In the genomic region with DNA sequence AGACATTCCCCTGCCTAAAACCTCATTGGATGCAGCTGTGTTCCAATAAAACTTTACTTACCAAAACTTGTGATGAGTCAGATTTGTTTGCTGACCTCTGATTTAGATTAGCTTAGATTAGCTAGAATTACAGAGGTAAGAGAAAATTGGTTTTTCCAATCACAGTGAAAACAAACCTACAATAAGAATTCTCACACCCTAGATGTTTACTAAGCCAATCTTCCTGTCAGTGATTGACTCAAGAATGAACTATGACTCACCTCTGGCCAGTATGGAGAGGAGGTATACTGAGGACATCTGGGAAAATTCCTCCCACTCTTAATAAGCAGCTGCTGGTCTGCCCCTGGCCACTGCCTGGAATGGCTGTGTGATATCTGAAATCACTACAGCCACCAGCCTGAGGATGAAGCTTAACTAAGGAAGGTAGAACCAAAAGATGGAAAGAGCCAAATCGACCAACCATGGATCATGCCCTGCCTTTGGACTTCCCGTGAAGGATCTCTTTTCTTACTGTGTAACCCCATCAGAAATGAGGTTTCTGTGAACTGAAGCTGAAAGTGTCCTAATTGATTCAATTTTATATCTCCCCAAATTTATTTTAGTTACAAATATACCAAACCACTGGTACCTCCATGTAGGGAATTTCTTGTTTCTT, we compare ENCODE assay signal across 15 cellular contexts. TPM values are rescaled to one million over a fixed set of nuclear protein-coding genes. Genes with fewer than 3 reads are reported as not detected.
DNase-seq lines count a peak whose midpoint lies in the region; ATAC-seq and TF ChIP-seq lines count a peak whose summit lies in the region.
"Had no signal": no experiment of that assay in that cellular context is flagged by ENCODE, and none has a peak within 500 bp of the region (broad histone marks: within the 10 kb centered on the region; RNA-seq: fewer than 3 reads in every experiment).

No MANE protein-coding gene starts in this region.

- peaks cover 6% of the 10 kb centered on the region for H3K27me3 ChIP-seq in osteoblast (ENCODE audit: insufficient read depth, low read length)

- no peak for ATAC-seq in GM21447 (IDR thresholded peaks at IDR 0.05; ENCODE audit: unreplicated experiment)
- ATAC-seq in GM18517 (IDR thresholded peaks at IDR 0.05; ENCODE audit: unreplicated experiment), result no peak
- no peak for ATAC-seq in HG03521 (IDR thresholded peaks at IDR 0.05; ENCODE audit: unreplicated experiment)
- ATAC-seq: left ventricle myocardium superior; stimulated activated naive B cell treated with anti-CD40 and anti-IgM and Interleukin-4, amounts not matched to agents 10 μg/mL and 1 μg/mL and 100 μg/mL, for 72 hours; T-cell had no signal

- H3K36me3 ChIP-seq in osteoblast (ENCODE audit: insufficient read depth, low read length), result no peaks in the 10 kb centered on the region

- H3K27ac ChIP-seq in osteoblast (ENCODE audit: low read depth, low read length), result no peak overlapping the region
- H3K27ac ChIP-seq: parathyroid adenoma had no signal

- no peaks in the 10 kb centered on the region for H4K20me1 ChIP-seq in osteoblast (ENCODE audit: insufficient read depth, low read length)

- no peaks in the 10 kb centered on the region for H3K79me2 ChIP-seq in osteoblast (ENCODE audit: insufficient read depth, low read length)
- H3K79me2 ChIP-seq: parathyroid adenoma had no signal

- H3K4me1 ChIP-seq in osteoblast (ENCODE audit: insufficient read depth, low read length), result peaks cover 7% of the 10 kb centered on the region

- peak overlapping the region; percentile 16 for H3K4me2 ChIP-seq in osteoblast (ENCODE audit: insufficient read depth, low read length)

- peak; percentile 85 for DNase-seq in ELR (ENCODE audit: low read depth)
- peak; percentile 85 for DNase-seq in NCI-H226
- DNase-seq in epithelial cell of esophagus (ENCODE audit: low read depth), result peak; percentile 76
- no peak for DNase-seq in osteoblast (ENCODE audit: insufficient read length, low spot score, missing footprints)
- DNase-seq in KG1 (lab: John Stamatoyannopoulos, UW), result no peak
- DNase-seq: activated CD4-positive, alpha-beta T cell treated with anti-CD3 and anti-CD28 coated beads for 48 hours; activated effector memory CD4-positive, alpha-beta T cell treated with anti-CD3 and anti-CD28 coated beads, Interleukin-2, amount 50 U/mL, for 16 hours; left ventricle myocardium superior; NCI-H1048; stimulated activated naive B cell treated with anti-CD40 and anti-IgM and Interleukin-4, amounts not matched to agents 10 μg/mL and 1 μg/mL and 100 μg/mL, for 72 hours; T-cell had no signal

- no peaks in the 10 kb centered on the region for H3K9me3 ChIP-seq in osteoblast (ENCODE audit: low read depth, low read length)

- H3K4me3 ChIP-seq in epithelial cell of esophagus (ENCODE audit: low read length) (no peak overlapping the region), osteoblast (ENCODE audit: insufficient read depth, low read length) (no peak overlapping the region)

- no peak overlapping the region for H2AFZ ChIP-seq in osteoblast (ENCODE audit: low read length)
- H2AFZ ChIP-seq: parathyroid adenoma had no signal

- TF ChIP-seq CTCF in epithelial cell of esophagus (IDR thresholded peaks at IDR 0.05; ENCODE audit: insufficient read depth, low read depth, low read length, missing control alignments), result no peak
- TF ChIP-seq CTCF in osteoblast (IDR thresholded peaks at IDR 0.05; ENCODE audit: extremely low read depth, low read depth, low read length), result no peak

RNA-seq across cellular contexts. Expression of a gene that starts 19.0 kb away (rescaled TPM):
- total RNA-seq in osteoblast, result not detected in 2 replicates
- total RNA-seq: left ventricle myocardium superior, T-cell had no signal

RNA-seq across cellular contexts. Expression of a gene that starts 55.9 kb away (rescaled TPM):
- 3.5 and 4.0 TPM in 2 replicates for total RNA-seq in osteoblast

Comparison
In these comparisons a context has a peak if more than half of its experiments do, and no peak if none do; other contexts are left out.
1. DNase-seq: peak in ELR (single experiment), NCI-H226 (single experiment) and epithelial cell of esophagus (single experiment); none in osteoblast (single experiment) and KG1 (single experiment).